Comparison of ENCODE assay signal across 1 cellular context in genomic region chr15:22863356-22863755, GRCh38.
TF ChIP-seq lines count a peak whose summit lies in the region.

No MANE protein-coding gene starts in this region.

TF ChIP-seq in GM23338, 12 proteins besides CTCF, POLR2A, EP300 and RAD21 (continued from another document):
- TF ChIP-seq ZNF462 (CRISPR knock-in tag; IDR thresholded peaks at IDR 0.05) (no peak), STAT1 (IDR thresholded peaks at IDR 0.05; ENCODE audit: unreplicated experiment) (no peak), JUNB (IDR thresholded peaks at IDR 0.05; ENCODE audit: unreplicated experiment) (no peak), POLR2AphosphoS5 (IDR thresholded peaks at IDR 0.05; ENCODE audit: low read depth) (no peak), EZH2phosphoT487 (IDR thresholded peaks at IDR 0.05; ENCODE audit: unreplicated experiment) (no peak), REST (IDR thresholded peaks at IDR 0.05; ENCODE audit: unreplicated experiment) (no peak)
- TF ChIP-seq, protein P1, sequence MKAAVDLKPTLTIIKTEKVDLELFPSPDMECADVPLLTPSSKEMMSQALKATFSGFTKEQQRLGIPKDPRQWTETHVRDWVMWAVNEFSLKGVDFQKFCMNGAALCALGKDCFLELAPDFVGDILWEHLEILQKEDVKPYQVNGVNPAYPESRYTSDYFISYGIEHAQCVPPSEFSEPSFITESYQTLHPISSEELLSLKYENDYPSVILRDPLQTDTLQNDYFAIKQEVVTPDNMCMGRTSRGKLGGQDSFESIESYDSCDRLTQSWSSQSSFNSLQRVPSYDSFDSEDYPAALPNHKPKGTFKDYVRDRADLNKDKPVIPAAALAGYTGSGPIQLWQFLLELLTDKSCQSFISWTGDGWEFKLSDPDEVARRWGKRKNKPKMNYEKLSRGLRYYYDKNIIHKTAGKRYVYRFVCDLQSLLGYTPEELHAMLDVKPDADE (IDR thresholded peaks at IDR 0.05) = no peak
